Comparison of ENCODE assay signal across 14 cellular contexts in the genomic region with DNA sequence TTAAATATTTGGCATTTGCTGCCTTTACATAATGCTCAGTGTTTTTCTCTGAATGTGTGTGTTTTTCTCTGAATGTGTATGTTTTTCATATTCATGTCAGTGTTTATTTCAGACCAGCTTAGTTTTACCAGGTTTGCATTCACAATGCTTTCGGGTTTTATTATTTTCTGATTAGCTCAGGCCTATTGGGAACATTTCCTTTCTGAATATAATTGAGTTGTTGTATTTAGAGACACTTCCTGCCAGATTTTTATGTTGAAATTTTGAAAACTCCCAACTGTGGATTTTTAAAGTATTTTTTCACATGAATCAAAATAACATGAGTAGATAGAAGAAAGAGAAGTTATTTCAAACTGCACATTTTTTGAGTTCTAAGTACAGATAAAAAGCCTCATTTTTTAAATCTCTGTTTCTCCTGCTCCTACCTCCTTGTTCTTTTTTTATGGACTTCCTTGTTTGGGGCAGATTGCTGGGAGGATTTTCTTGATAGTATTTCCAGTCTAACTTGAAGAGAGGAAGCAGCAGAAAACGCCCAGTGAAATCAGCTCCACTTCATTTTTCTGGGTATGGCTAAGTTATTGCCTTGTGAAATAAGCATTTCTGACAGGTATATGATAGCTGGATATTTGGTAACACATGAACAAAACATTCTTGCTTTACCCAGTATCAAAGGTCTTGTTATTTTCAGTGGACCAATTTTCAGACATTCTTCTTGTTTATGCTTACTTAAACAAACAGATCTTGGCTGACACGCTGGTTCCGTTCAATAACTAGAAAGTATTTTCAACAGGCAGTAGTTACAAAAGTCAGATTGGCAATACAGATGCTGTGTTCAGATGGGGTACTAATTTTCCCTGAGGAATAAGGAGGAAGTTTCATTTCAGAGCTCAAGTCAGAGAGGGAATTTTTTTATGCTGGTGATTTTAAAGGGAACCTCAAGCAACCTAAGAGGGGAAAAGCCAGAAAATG.
DNase-seq lines count a peak whose midpoint lies in the region; ATAC-seq, FAIRE-seq and TF ChIP-seq lines count a peak whose summit lies in the region.
"Had no signal": no experiment of that assay in that cellular context is flagged by ENCODE, and none has a peak within 500 bp of the region (broad histone marks: within the 10 kb centered on the region; RNA-seq: fewer than 3 reads in every experiment).

No MANE protein-coding gene starts in this region.

- intact Hi-C loops in endothelial cell of umbilical vein (cut with micrococcal nuclease): loop anchor here (2.0 kb wide), 1 partner anchor 15 kb away; no protein-coding TSS in a partner anchor

- POLR2A ChIA-PET in endothelial cell of umbilical vein (lab: Charles Lee): no interaction called here

- no peak for TF ChIP-seq CTCF in endothelial cell of umbilical vein (IDR thresholded peaks at IDR 0.05; ENCODE audit: extremely low read depth in 1 of 2, insufficient read depth in 1 of 2, low read depth in 1 of 2, low read length in 2 of 2)
- no peak for TF ChIP-seq CTCF in liver (IDR thresholded peaks at IDR 0.05; ENCODE audit: low read depth, low read length, missing input control)
- TF ChIP-seq CTCF in tibial nerve (IDR thresholded peaks at IDR 0.05): no peak

- peak overlapping the region; percentile 42 for H3K27ac Mint-ChIP-seq in T-helper 17 cell
- H3K27ac Mint-ChIP-seq: activated CD4-positive, alpha-beta memory T cell treated with anti-CD3 and anti-CD28 coated beads for 36 hours; activated naive CD4-positive, alpha-beta T cell treated with anti-CD3 and anti-CD28 coated beads, Interleukin-2, amount 50 U/mL, for 72 hours; natural killer cell had no signal

- WGBS in liver: 24% methylated on average over 4 of the region's 4 CpGs
- WGBS in tibial nerve, 2 donors: 8 to 13% methylated on average over 4 of the region's 4 CpGs

- dilution Hi-C loops in endothelial cell of umbilical vein (cut with MboI; ENCODE audit: extremely low pct_ligation_motif_present, low sequenced_read_pairs): no loop called here

- H3K9ac ChIP-seq in endothelial cell of umbilical vein (replicated peaks; ENCODE audit: extremely low read depth, insufficient read depth, low read length): no peak overlapping the region
- peak overlapping the region; percentile 16 to 69 for H3K9ac ChIP-seq in liver (ENCODE audit: low read depth in 1 of 2, low read length in 2 of 2)

- BruUV-seq in endothelial cell of umbilical vein (replicated peaks; lab: Mats Ljungman, UMichigan): no TSS peak

- no peaks in the 10 kb centered on the region for H3K4me1 ChIP-seq in endothelial cell of umbilical vein (ENCODE audit: control insufficient read depth, extremely low read depth, insufficient read depth, low read length)
- H3K4me1 ChIP-seq in liver (ENCODE audit: control insufficient read depth in 4 of 4, insufficient read depth in 4 of 4, low read length in 3 of 4): peaks cover 0 to 11% (median 7%) of the 10 kb centered on the region in 4 donors
- H3K4me1 ChIP-seq in tibial nerve: peaks cover 0 to 28% (median 13%) of the 10 kb centered on the region in 4 donors

- H3K79me2 ChIP-seq in endothelial cell of umbilical vein (ENCODE audit: control insufficient read depth, insufficient read depth, low read length): no peaks in the 10 kb centered on the region

- TF ChIP-seq POLR2A in endothelial cell of umbilical vein (IDR thresholded peaks at IDR 0.05; ENCODE audit: low read depth, low read length) (no peak), tibial nerve (IDR thresholded peaks at IDR 0.05) (no peak)

- no peak for TF ChIP-seq EP300 in tibial nerve (IDR thresholded peaks at IDR 0.05)

- H3K36me3 ChIP-seq in endothelial cell of umbilical vein (ENCODE audit: control insufficient read depth in 2 of 2, extremely low read depth in 1 of 2, insufficient read depth in 2 of 2, low read length in 2 of 2): no peaks in the 10 kb centered on the region
- no peaks in the 10 kb centered on the region for H3K36me3 ChIP-seq in liver (ENCODE audit: control insufficient read depth in 4 of 4, insufficient read depth in 3 of 4, low read depth in 1 of 4, low read length in 3 of 4)
- peaks cover 0 to 19% (median 0%) of the 10 kb centered on the region in 3 donors for H3K36me3 ChIP-seq in tibial nerve

- peaks cover 3% of the 10 kb centered on the region for H3K9me3 ChIP-seq in T-helper 17 cell (ENCODE audit: control insufficient read depth, low read length, poor library complexity, severe bottlenecking)
- H3K9me3 ChIP-seq in endothelial cell of umbilical vein (replicated peaks; ENCODE audit: control insufficient read depth, insufficient read depth, low read length): no peaks in the 10 kb centered on the region
- H3K9me3 ChIP-seq in liver (ENCODE audit: control insufficient read depth in 4 of 4, low read length in 3 of 4): no peaks in the 10 kb centered on the region
- H3K9me3 ChIP-seq in tibial nerve: no peaks in the 10 kb centered on the region

- FAIRE-seq in endothelial cell of umbilical vein (lab: Jason Lieb, UNC): no peak
- FAIRE-seq: D721Med had no signal

- no peaks in the 10 kb centered on the region for H3K27me3 Mint-ChIP-seq in T-helper 17 cell
- H3K27me3 Mint-ChIP-seq: activated CD4-positive, alpha-beta memory T cell treated with anti-CD3 and anti-CD28 coated beads for 36 hours had no signal

- peaks cover 12% of the 10 kb centered on the region for H3K4me1 Mint-ChIP-seq in T-helper 17 cell

- no peak overlapping the region for H2AFZ ChIP-seq in endothelial cell of umbilical vein (ENCODE audit: low read depth, low read length)

- H3K4me3 ChIP-seq in endothelial cell of umbilical vein (replicated peaks in 1 of 3; ENCODE audit: insufficient read depth in 1 of 3, low read depth in 1 of 3, low read length in 3 of 3): no peak overlapping the region
- H3K4me3 ChIP-seq in liver (ENCODE audit: low read depth in 1 of 3, low read length in 3 of 3): peak overlapping the region in 1 of 3 donors; percentile 17
- peak overlapping the region in 1 of 4 donors; percentile 2 for H3K4me3 ChIP-seq in tibial nerve

- DNase-seq in T-helper 17 cell (no peak), endothelial cell of umbilical vein (ENCODE audit: low read depth, low spot score) (peak; percentile 29), tibial nerve (ENCODE audit: low spot score in 2 of 2) (no peak), NCI-H2107 treated with DMSO at 0.1 percent for 48 hours (lab: John Stamatoyannopoulos, UW; ENCODE audit: unreplicated experiment) (no peak), HK-2 (ENCODE audit: unreplicated experiment) (no peak)
- DNase-seq in stimulated activated CD8-positive, alpha-beta memory T cell treated with anti-CD3 and anti-CD28 coated beads, Interleukin-4, amount 100 ng/mL, for 48 hours: no peak
- DNase-seq: activated CD4-positive, alpha-beta memory T cell treated with anti-CD3 and anti-CD28 coated beads for 36 hours; natural killer cell; NCI-H146; stimulated activated naive CD4-positive, alpha-beta T cell treated with Interleukin-2 at 50 U/mL for 16 hours had no signal

- peaks cover 2% of the 10 kb centered on the region for H3K36me3 Mint-ChIP-seq in T-helper 17 cell (ENCODE audit: low read depth)
- H3K36me3 Mint-ChIP-seq: natural killer cell had no signal

- ATAC-seq in T-helper 17 cell: no peak
- no peak for ATAC-seq in HG02623 (IDR thresholded peaks at IDR 0.05; ENCODE audit: unreplicated experiment)
- ATAC-seq: activated naive CD4-positive, alpha-beta T cell treated with anti-CD3 and anti-CD28 coated beads, Interleukin-2, amount 50 U/mL, for 72 hours; natural killer cell had no signal

- H3K4me3 Mint-ChIP-seq in T-helper 17 cell: no peak overlapping the region
- H3K4me3 Mint-ChIP-seq: activated CD4-positive, alpha-beta memory T cell treated with anti-CD3 and anti-CD28 coated beads for 36 hours; natural killer cell had no signal

- H3K4me2 ChIP-seq in endothelial cell of umbilical vein (ENCODE audit: insufficient read depth, low read length): no peak overlapping the region

- H3K27me3 ChIP-seq in endothelial cell of umbilical vein (ENCODE audit: control insufficient read depth in 2 of 2, insufficient read depth in 2 of 2, low read length in 2 of 2): no peaks in the 10 kb centered on the region
- no peaks in the 10 kb centered on the region for H3K27me3 ChIP-seq in liver (ENCODE audit: control insufficient read depth in 4 of 4, insufficient read depth in 4 of 4, low read length in 3 of 4)
- no peaks in the 10 kb centered on the region for H3K27me3 ChIP-seq in tibial nerve

- H4K20me1 ChIP-seq in endothelial cell of umbilical vein (replicated peaks; ENCODE audit: control insufficient read depth, extremely low read depth, insufficient read depth, low read length): no peaks in the 10 kb centered on the region

- H3K9me1 ChIP-seq in endothelial cell of umbilical vein (replicated peaks; ENCODE audit: control insufficient read depth, extremely low read depth, insufficient read depth, low read length): no peaks in the 10 kb centered on the region

- CTCF ChIA-PET in endothelial cell of umbilical vein (lab: Charles Lee): interaction anchor here (1.1 kb wide), 1 partner anchor 54 kb away, joined by 3 read pairs; no protein-coding TSS in a partner anchor

- H3K27ac ChIP-seq in endothelial cell of umbilical vein (ENCODE audit: insufficient read depth, low read depth, low read length) (no peak overlapping the region), liver (ENCODE audit: low read depth in 1 of 2, low read length in 2 of 2) (peak overlapping the region; percentile 51 to 61), tibial nerve (peak overlapping the region; percentile 46 to 81 (median 60))

- no peak for TF ChIP-seq RAD21 in liver (IDR thresholded peaks at IDR 0.05)

TF ChIP-seq in endothelial cell of umbilical vein, 7 proteins besides CTCF, POLR2A, EP300 and RAD21 (continues in another document):
- TF ChIP-seq FOS (IDR thresholded peaks at IDR 0.05; ENCODE audit: borderline replicate concordance, insufficient read depth, low read length) (no peak), MYC (IDR thresholded peaks at IDR 0.05; ENCODE audit: low read depth, low read length) (no peak), GATA2 (IDR thresholded peaks at IDR 0.05; ENCODE audit: insufficient read depth, insufficient read length, low read depth, low read length) (no peak), EZH2 (IDR thresholded peaks at IDR 0.05; ENCODE audit: borderline replicate concordance, low read depth, low read length, severe bottlenecking) (no peak)

TF ChIP-seq in liver, 16 proteins besides CTCF, POLR2A, EP300 and RAD21 (continues in another document):
- no peak for TF ChIP-seq GABPA (IDR thresholded peaks at IDR 0.05 in 1 of 2, conservative IDR thresholded peaks at IDR 0.05 in 1 of 2)
